ENCODE assay signal across 8 cellular contexts in genomic region chr18:70454705-70455322, GRCh38.
DNase-seq lines count a peak whose midpoint lies in the region; TF ChIP-seq lines count a peak whose summit lies in the region.

No MANE protein-coding gene starts in this region.

- H3F3A ChIP-seq in Loucy (ENCODE audit: low read depth), result no peaks in the 10 kb centered on the region

- no peak overlapping the region for H3K18ac ChIP-seq in H9 (ENCODE audit: insufficient read length, low read depth, low read length)

- no peak overlapping the region for H4K91ac ChIP-seq in H9 (ENCODE audit: insufficient read length, low read depth, low read length)

- H4K20me1 ChIP-seq in H9 (ENCODE audit: control insufficient read depth, insufficient read depth, insufficient read length) (no peaks in the 10 kb centered on the region), Loucy (ENCODE audit: insufficient read depth, low read length, poor library complexity, severe bottlenecking) (no peaks in the 10 kb centered on the region)

- no peaks in the 10 kb centered on the region for H3K9me3 Mint-ChIP-seq in H9

- CTCF ChIA-PET in AG04450 (lab: Charles Lee), result interaction anchor here (0.5 to 11.6 kb wide), 51 partner anchors 8 to 1566 kb away, joined by 3 to 296 read pairs (median 4); no protein-coding TSS in a partner anchor

- no peak overlapping the region for H3K4me2 ChIP-seq in H9 (ENCODE audit: insufficient read depth, insufficient read length, low read length)
- no peak overlapping the region for H3K4me2 ChIP-seq in Loucy (ENCODE audit: low read depth, low read length, poor library complexity, severe bottlenecking)

- H2BK5ac ChIP-seq in H9 (ENCODE audit: insufficient read length, low read length), result no peak overlapping the region

- peak; percentile 84 for TF ChIP-seq CTCF in AG04450 (IDR thresholded peaks at IDR 0.05; ENCODE audit: low read depth, low read length)
- TF ChIP-seq CTCF in H9 (conservative IDR thresholded peaks at IDR 0.05), result peak; percentile 87
- peak; percentile 84 for TF ChIP-seq CTCF in Loucy (conservative IDR thresholded peaks at IDR 0.05; ENCODE audit: low read length)

- H3K4me1 ChIP-seq in H9 (ENCODE audit: insufficient read depth, low read length) (no peaks in the 10 kb centered on the region; the same call in 1 of the 2 replicates), Loucy (ENCODE audit: insufficient read depth, low read length, poor library complexity, severe bottlenecking) (peaks cover 6% of the 10 kb centered on the region)

- H2BK20ac ChIP-seq in H9 (ENCODE audit: low read depth, low read length, poor library complexity, severe bottlenecking), result no peak overlapping the region

- H3K27ac ChIP-seq in AG04450 (ENCODE audit: low read depth, low read length) (no peak overlapping the region), H9 (ENCODE audit: insufficient read length, low read depth, low read length) (no peak overlapping the region)

- no peak overlapping the region for H2BK15ac ChIP-seq in H9 (ENCODE audit: low read depth, low read length)

- H3K27me3 Mint-ChIP-seq in H9 (ENCODE audit: low read depth), result no peaks in the 10 kb centered on the region

- H3K27me3 ChIP-seq in AG04450 (ENCODE audit: control insufficient read depth, insufficient read depth, low read length), result peaks cover 3% of the 10 kb centered on the region
- no peaks in the 10 kb centered on the region for H3K27me3 ChIP-seq in H9 (ENCODE audit: insufficient read depth, low read length)
- no peaks in the 10 kb centered on the region for H3K27me3 ChIP-seq in Loucy (ENCODE audit: insufficient read depth, low read length, poor library complexity, severe bottlenecking)

- H3T11ph ChIP-seq in H9 (ENCODE audit: low read length), result no peak overlapping the region

- no peak overlapping the region for H3K23ac ChIP-seq in H9 (ENCODE audit: insufficient read length, low read depth, low read length)

- no peak overlapping the region for H3K14ac ChIP-seq in H9 (ENCODE audit: insufficient read depth, low read length)

- H4K5ac ChIP-seq in H9 (ENCODE audit: insufficient read length, low read depth, low read length), result no peak overlapping the region

- H3K9me3 ChIP-seq in AG04450 (ENCODE audit: control insufficient read depth, insufficient read depth, low read length) (no peaks in the 10 kb centered on the region), H9 (ENCODE audit: control insufficient read depth, low read depth, low read length) (no peaks in the 10 kb centered on the region), Loucy (ENCODE audit: insufficient read depth, low read depth, low read length) (no peaks in the 10 kb centered on the region)

- H3K79me1 ChIP-seq in H9 (ENCODE audit: insufficient read depth, low read depth, low read length, poor library complexity, severe bottlenecking), result no peaks in the 10 kb centered on the region

- WGBS in H9 (ENCODE audit: extremely low coverage, insufficient read length, low lambda C conversion rate), result no CpG with 5 or more reads among the region's 5 CpGs

- H3K9ac ChIP-seq in H9 (ENCODE audit: extremely low read depth, insufficient read length, low read length), result no peak overlapping the region
- H3K9ac ChIP-seq in Loucy (ENCODE audit: low read depth, low read length, poor library complexity, severe bottlenecking), result no peak overlapping the region

- H3K79me2 ChIP-seq in H9 (ENCODE audit: insufficient read depth, low read length) (no peaks in the 10 kb centered on the region), Loucy (ENCODE audit: insufficient read depth, low read length) (no peaks in the 10 kb centered on the region)

- H3K4me3 Mint-ChIP-seq in H9, result no peak overlapping the region

- H3K56ac ChIP-seq in H9 (ENCODE audit: insufficient read length, low read depth, low read length), result no peak overlapping the region

- no peak overlapping the region for H3K4ac ChIP-seq in H9 (ENCODE audit: low read depth, low read length)

- H3K4me3 ChIP-seq in AG04450 (ENCODE audit: low read depth, low read length) (no peak overlapping the region), Loucy (ENCODE audit: low read length, poor library complexity, severe bottlenecking) (no peak overlapping the region)

- H2AFZ ChIP-seq in H9 (ENCODE audit: low read length) (no peak overlapping the region), Loucy (ENCODE audit: low read length) (peak overlapping the region; percentile 6; the same call in 1 of the 2 replicates)

- H3K9me2 ChIP-seq in Loucy (replicated peaks; ENCODE audit: low read depth, low read length), result no peaks in the 10 kb centered on the region

- H2BK12ac ChIP-seq in H9 (ENCODE audit: insufficient read length, low read depth, low read length), result no peak overlapping the region

- H3K27ac Mint-ChIP-seq in H9, result no peak overlapping the region

- H3K36me3 ChIP-seq in Loucy (ENCODE audit: insufficient read depth, low read length), result no peaks in the 10 kb centered on the region

- no peaks in the 10 kb centered on the region for H3K36me3 Mint-ChIP-seq in H9 (ENCODE audit: insufficient read depth in 1 of 3, low read depth in 3 of 3)

- H3K4me1 Mint-ChIP-seq in H9, result peaks cover 29 to 34% of the 10 kb centered on the region in 2 experiments

- DNase-seq in AG04450 (ENCODE audit: low read depth, low spot score), result peak; percentile 53
- DNase-seq in GM03348 (ENCODE audit: low spot score), result peak; percentile 68
- no peak for DNase-seq in H9
- peak; percentile 47 to 48 for DNase-seq in SHP77 (lab: John Stamatoyannopoulos, UW)
- DNase-seq in effector CD4-positive, alpha-beta T cell, result peak; percentile 6
- peak; percentile 65 for DNase-seq in midbrain (lab: John Stamatoyannopoulos, UW)
- DNase-seq in mesenteric fat pad (ENCODE audit: low spot score), result no peak

- H2BK120ac ChIP-seq in H9 (ENCODE audit: low read depth, low read length, poor library complexity, severe bottlenecking), result no peak overlapping the region

- no peaks in the 10 kb centered on the region for H3K23me2 ChIP-seq in H9 (ENCODE audit: insufficient read length, low read depth, low read length, poor library complexity, severe bottlenecking)

- H2AK5ac ChIP-seq in H9 (ENCODE audit: insufficient read length, low read length), result no peak overlapping the region

- H4K8ac ChIP-seq in H9 (replicated peaks; ENCODE audit: insufficient read length, low read depth, low read length), result no peak overlapping the region

- POLR2A ChIA-PET in AG04450 (lab: Yijun Ruan, JAX), result no interaction called here

Comparison
In these comparisons a context has a peak if more than half of its experiments do, and no peak if none do; other contexts are left out.
1. DNase-seq: peak in AG04450 (single experiment), GM03348 (single experiment), SHP77 (2 of 2), effector CD4-positive, alpha-beta T cell (single experiment) and midbrain (single experiment); none in H9 (single experiment) and mesenteric fat pad (single experiment).
2. Peak in every context shown above with its lines, with median percentiles within 50 percentile points of each other: CTCF ChIP-seq.